Comparison of ENCODE assay signal across 24 cellular contexts in the genomic region with DNA sequence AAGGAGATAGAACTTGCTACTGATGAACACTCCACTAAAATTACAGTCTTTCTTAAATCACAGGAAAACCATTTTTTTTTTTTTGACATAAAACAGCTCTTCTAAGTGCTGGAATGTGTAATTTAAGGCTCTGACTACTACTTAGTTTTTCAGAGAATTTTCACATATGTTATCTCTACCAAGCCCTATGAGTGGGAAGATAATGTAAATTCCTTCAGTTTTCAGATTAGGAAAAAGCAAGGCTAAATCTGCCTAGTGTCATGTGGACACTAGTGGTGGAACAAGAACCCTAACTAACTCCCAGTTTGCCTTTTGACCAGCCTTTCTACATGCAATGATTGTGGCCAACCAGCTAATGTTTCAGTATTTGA. TPM values are rescaled to one million over a fixed set of nuclear protein-coding genes. Genes with fewer than 3 reads are reported as not detected.
DNase-seq lines count a peak whose midpoint lies in the region; ATAC-seq and TF ChIP-seq lines count a peak whose summit lies in the region.
"Had no signal": no experiment of that assay in that cellular context is flagged by ENCODE, and none has a peak within 500 bp of the region (broad histone marks: within the 10 kb centered on the region; RNA-seq: fewer than 3 reads in every experiment).

No MANE protein-coding gene starts in this region.

- H3K4me3 ChIP-seq in smooth muscle cell, result peak overlapping the region; percentile 14
- H3K4me3 ChIP-seq: BLaER1, cardiac muscle cell, left lung, neural progenitor cell, upper lobe of right lung had no signal

- no peak overlapping the region for H3K9ac ChIP-seq in smooth muscle cell (ENCODE audit: low read depth)
- H3K9ac ChIP-seq: BLaER1, neural progenitor cell had no signal

- peak overlapping the region; percentile 61 for H3K27ac ChIP-seq in smooth muscle cell (ENCODE audit: low read depth)
- H3K27ac ChIP-seq: BLaER1, cardiac muscle cell, neural progenitor cell, upper lobe of right lung had no signal

- H3K9me3 Mint-ChIP-seq in activated CD4-positive, alpha-beta T cell treated with anti-CD3 and anti-CD28 coated beads for 36 hours (ENCODE audit: low read depth), result no peaks in the 10 kb centered on the region
- H3K9me3 Mint-ChIP-seq: activated CD4-positive, alpha-beta T cell treated with anti-CD3 and anti-CD28 coated beads, Interleukin-2, amount 10 ng/mL, durations not matched to agents 7 days and 5 days; activated naive CD4-positive, alpha-beta T cell treated with anti-CD3 and anti-CD28 coated beads for 36 hours; activated T-cell treated with anti-CD3 and anti-CD28 coated beads, Interleukin-2, amount 50 U/mL, for 72 hours; neural progenitor cell had no signal

- H3K27me3 Mint-ChIP-seq in activated CD4-positive, alpha-beta T cell treated with anti-CD3 and anti-CD28 coated beads for 36 hours, result peaks cover 4% of the 10 kb centered on the region

- no peak overlapping the region for H3K4me3 Mint-ChIP-seq in activated CD4-positive, alpha-beta T cell treated with anti-CD3 and anti-CD28 coated beads for 36 hours
- H3K4me3 Mint-ChIP-seq: activated CD4-positive, alpha-beta T cell treated with anti-CD3 and anti-CD28 coated beads, Interleukin-2, amount 10 ng/mL, durations not matched to agents 7 days and 5 days; activated naive CD4-positive, alpha-beta T cell treated with anti-CD3 and anti-CD28 coated beads for 36 hours; activated T-cell treated with anti-CD3 and anti-CD28 coated beads, Interleukin-2, amount 50 U/mL, for 72 hours; neural progenitor cell had no signal

- DNase-seq in GM03348 (ENCODE audit: low spot score), result peak; percentile 35
- peak; percentile 68 for DNase-seq in amniotic epithelial cell (ENCODE audit: low read depth)
- DNase-seq in left lobe of liver (ENCODE audit: low spot score), result no peak
- DNase-seq in smooth muscle cell (lab: John Stamatoyannopoulos, UW; ENCODE audit: unreplicated experiment), result no peak
- no peak for DNase-seq in activated CD4-positive, alpha-beta T cell treated with anti-CD3 and anti-CD28 coated beads for 36 hours
- no peak for DNase-seq in KG1 (lab: John Stamatoyannopoulos, UW)
- no peak for DNase-seq in DMS79 (lab: John Stamatoyannopoulos, UW)
- DNase-seq in stimulated activated CD8-positive, alpha-beta memory T cell treated with anti-CD3 and anti-CD28 coated beads, Interleukin-4, amount 100 ng/mL, for 48 hours, result no peak
- DNase-seq: ACHN; activated CD4-positive, alpha-beta T cell treated with anti-CD3 and anti-CD28 coated beads, Interleukin-2, amount 10 ng/mL, durations not matched to agents 7 days and 5 days; activated naive CD4-positive, alpha-beta T cell treated with anti-CD3 and anti-CD28 coated beads for 36 hours; activated T-cell treated with anti-CD3 and anti-CD28 coated beads, Interleukin-2, amount 50 U/mL, for 72 hours; DMS79 treated with DMSO at 0.1 percent for 48 hours; head of caudate nucleus; left lung; MV-4-11; NCI-H1694 treated with DMSO at 0.1 percent for 48 hours; NCI-H526 treated with DMSO at 0.1 percent for 48 hours; posterior cingulate gyrus; T-helper 2 cell; upper lobe of right lung had no signal

- H3K4me1 ChIP-seq in smooth muscle cell (ENCODE audit: low read depth), result peaks cover 8% of the 10 kb centered on the region
- H3K4me1 ChIP-seq: left lung, neural progenitor cell, upper lobe of right lung had no signal

- no peak overlapping the region for H3K27ac Mint-ChIP-seq in activated CD4-positive, alpha-beta T cell treated with anti-CD3 and anti-CD28 coated beads for 36 hours
- H3K27ac Mint-ChIP-seq: activated CD4-positive, alpha-beta T cell treated with anti-CD3 and anti-CD28 coated beads, Interleukin-2, amount 10 ng/mL, durations not matched to agents 7 days and 5 days; activated naive CD4-positive, alpha-beta T cell treated with anti-CD3 and anti-CD28 coated beads for 36 hours; neural progenitor cell had no signal

- H3F3A ChIP-seq in smooth muscle cell (ENCODE audit: low read depth), result peaks cover 17% of the 10 kb centered on the region

- POLR2A ChIA-PET in activated CD4-positive, alpha-beta T cell treated with anti-CD3 and anti-CD28 coated beads for 36 hours (lab: Charles Lee), result no interaction called here

- no peaks in the 10 kb centered on the region for H3K36me3 ChIP-seq in smooth muscle cell (ENCODE audit: low read depth)
- H3K36me3 ChIP-seq: BLaER1, cardiac muscle cell, left lung, neural progenitor cell, upper lobe of right lung had no signal

- no peaks in the 10 kb centered on the region for H3K9me3 ChIP-seq in smooth muscle cell (replicated peaks; ENCODE audit: low read depth)
- H3K9me3 ChIP-seq: BLaER1, left lung, upper lobe of right lung had no signal

- no peak overlapping the region for H2AFZ ChIP-seq in smooth muscle cell (ENCODE audit: low read depth)
- H2AFZ ChIP-seq: neural progenitor cell had no signal

- H3K27me3 ChIP-seq in smooth muscle cell (ENCODE audit: low read depth), result no peaks in the 10 kb centered on the region
- H3K27me3 ChIP-seq: BLaER1, cardiac muscle cell, left lung, neural progenitor cell, upper lobe of right lung had no signal

- H3K79me2 ChIP-seq in smooth muscle cell (ENCODE audit: low read depth), result no peaks in the 10 kb centered on the region

- TF ChIP-seq CTCF in smooth muscle cell (IDR thresholded peaks at IDR 0.05; ENCODE audit: borderline replicate concordance, insufficient read depth, poor library complexity, severe bottlenecking), result no peak

- intact Hi-C loops in activated CD4-positive, alpha-beta T cell treated with anti-CD3 and anti-CD28 coated beads for 36 hours (cut with DNase I, micrococcal nuclease), result no loop called here

- CTCF ChIA-PET in activated CD4-positive, alpha-beta T cell treated with anti-CD3 and anti-CD28 coated beads for 36 hours (lab: Charles Lee), result interaction anchor here (1.4 to 1.8 kb wide), 2 partner anchors 9 to 95 kb away, joined by 5 to 6 read pairs; no protein-coding TSS in a partner anchor

- peak; percentile 47 for ATAC-seq in left lobe of liver
- ATAC-seq in activated CD4-positive, alpha-beta T cell treated with anti-CD3 and anti-CD28 coated beads for 36 hours, result no peak
- ATAC-seq: activated T-cell treated with anti-CD3 and anti-CD28 coated beads, Interleukin-2, amount 50 U/mL, for 72 hours; upper lobe of right lung had no signal

- H3K36me3 Mint-ChIP-seq in activated CD4-positive, alpha-beta T cell treated with anti-CD3 and anti-CD28 coated beads for 36 hours (ENCODE audit: low read depth), result no peaks in the 10 kb centered on the region
- H3K36me3 Mint-ChIP-seq: neural progenitor cell had no signal

- H3K4me1 Mint-ChIP-seq in activated CD4-positive, alpha-beta T cell treated with anti-CD3 and anti-CD28 coated beads for 36 hours, result peaks cover 8% of the 10 kb centered on the region
- H3K4me1 Mint-ChIP-seq: neural progenitor cell had no signal

- no peaks in the 10 kb centered on the region for H4K20me1 ChIP-seq in smooth muscle cell (ENCODE audit: low read depth)
- H4K20me1 ChIP-seq: BLaER1 had no signal

- peak overlapping the region; percentile 65 for H3K4me2 ChIP-seq in smooth muscle cell
- H3K4me2 ChIP-seq: BLaER1, neural progenitor cell had no signal

RNA-seq across cellular contexts. Expression of gene CSRP2, which starts 37.3 kb away (rescaled TPM):
- total RNA-seq in left lobe of liver (14.1 TPM), smooth muscle cell (355 and 379 TPM in 2 replicates)
- polyA plus RNA-seq in smooth muscle cell, result 549 and 735 TPM in 2 replicates
- 1 to 10 TPM; 1.8 to 2.0 TPM for total RNA-seq in activated CD4-positive, alpha-beta T cell treated with anti-CD3 and anti-CD28 coated beads for 36 hours

Comparison
In these comparisons a context has a peak if more than half of its experiments do, and no peak if none do; other contexts are left out.
1. DNase-seq: peak in GM03348 (single experiment) and amniotic epithelial cell (single experiment); none in left lobe of liver (single experiment), smooth muscle cell (single experiment), activated CD4-positive, alpha-beta T cell treated with anti-CD3 and anti-CD28 coated beads for 36 hours (single experiment), KG1 (single experiment), DMS79 (single experiment) and stimulated activated CD8-positive, alpha-beta memory T cell treated with anti-CD3 and anti-CD28 coated beads, Interleukin-4, amount 100 ng/mL, for 48 hours (single experiment).
2. RNA of gene CSRP2, which starts 37.3 kb away (total RNA-seq): 355 to 379 TPM in smooth muscle cell; 14.1 TPM in left lobe of liver (single experiment) and 1.8 to 2.0 TPM in activated CD4-positive, alpha-beta T cell treated with anti-CD3 and anti-CD28 coated beads for 36 hours; every median in the first group is over 10 times any median in the second.